Comparison of ENCODE assay signal across 1 cellular context in genomic region chr17:75575197-75575596, GRCh38.
A peak's percentile ranks its signal among the peaks of the same experiment; 100 is the strongest.
TF ChIP-seq lines count a peak whose summit lies in the region.

No MANE protein-coding gene starts in this region.

TF ChIP-seq in HepG2, 621 proteins besides CTCF, POLR2A, EP300 and RAD21:
- TF ChIP-seq, protein P1, sequence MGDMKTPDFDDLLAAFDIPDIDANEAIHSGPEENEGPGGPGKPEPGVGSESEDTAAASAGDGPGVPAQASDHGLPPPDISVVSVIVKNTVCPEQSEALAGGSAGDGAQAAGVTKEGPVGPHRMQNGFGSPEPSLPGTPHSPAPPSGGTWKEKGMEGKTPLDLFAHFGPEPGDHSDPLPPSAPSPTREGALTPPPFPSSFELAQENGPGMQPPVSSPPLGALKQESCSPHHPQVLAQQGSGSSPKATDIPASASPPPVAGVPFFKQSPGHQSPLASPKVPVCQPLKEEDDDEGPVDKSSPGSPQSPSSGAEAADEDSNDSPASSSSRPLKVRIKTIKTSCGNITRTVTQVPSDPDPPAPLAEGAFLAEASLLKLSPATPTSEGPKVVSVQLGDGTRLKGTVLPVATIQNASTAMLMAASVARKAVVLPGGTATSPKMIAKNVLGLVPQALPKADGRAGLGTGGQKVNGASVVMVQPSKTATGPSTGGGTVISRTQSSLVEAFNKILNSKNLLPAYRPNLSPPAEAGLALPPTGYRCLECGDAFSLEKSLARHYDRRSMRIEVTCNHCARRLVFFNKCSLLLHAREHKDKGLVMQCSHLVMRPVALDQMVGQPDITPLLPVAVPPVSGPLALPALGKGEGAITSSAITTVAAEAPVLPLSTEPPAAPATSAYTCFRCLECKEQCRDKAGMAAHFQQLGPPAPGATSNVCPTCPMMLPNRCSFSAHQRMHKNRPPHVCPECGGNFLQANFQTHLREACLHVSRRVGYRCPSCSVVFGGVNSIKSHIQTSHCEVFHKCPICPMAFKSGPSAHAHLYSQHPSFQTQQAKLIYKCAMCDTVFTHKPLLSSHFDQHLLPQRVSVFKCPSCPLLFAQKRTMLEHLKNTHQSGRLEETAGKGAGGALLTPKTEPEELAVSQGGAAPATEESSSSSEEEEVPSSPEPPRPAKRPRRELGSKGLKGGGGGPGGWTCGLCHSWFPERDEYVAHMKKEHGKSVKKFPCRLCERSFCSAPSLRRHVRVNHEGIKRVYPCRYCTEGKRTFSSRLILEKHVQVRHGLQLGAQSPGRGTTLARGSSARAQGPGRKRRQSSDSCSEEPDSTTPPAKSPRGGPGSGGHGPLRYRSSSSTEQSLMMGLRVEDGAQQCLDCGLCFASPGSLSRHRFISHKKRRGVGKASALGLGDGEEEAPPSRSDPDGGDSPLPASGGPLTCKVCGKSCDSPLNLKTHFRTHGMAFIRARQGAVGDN (CRISPR knock-in tag; IDR thresholded peaks at IDR 0.05): no peak
- no peak for TF ChIP-seq SPEN (CRISPR knock-in tag; IDR thresholded peaks at IDR 0.05; ENCODE audit: low read depth)
- no peak for TF ChIP-seq ZSCAN25 (CRISPR knock-in tag; IDR thresholded peaks at IDR 0.05)
- no peak for TF ChIP-seq NCOA1 (CRISPR knock-in tag; IDR thresholded peaks at IDR 0.05)
- 0 out of 2 replicates have a peak, but pooled peaks have one; percentile 2 for TF ChIP-seq IRX3 (CRISPR knock-in tag; IDR thresholded peaks at IDR 0.05; ENCODE audit: borderline replicate concordance, low read depth)
- TF ChIP-seq, protein P2, sequence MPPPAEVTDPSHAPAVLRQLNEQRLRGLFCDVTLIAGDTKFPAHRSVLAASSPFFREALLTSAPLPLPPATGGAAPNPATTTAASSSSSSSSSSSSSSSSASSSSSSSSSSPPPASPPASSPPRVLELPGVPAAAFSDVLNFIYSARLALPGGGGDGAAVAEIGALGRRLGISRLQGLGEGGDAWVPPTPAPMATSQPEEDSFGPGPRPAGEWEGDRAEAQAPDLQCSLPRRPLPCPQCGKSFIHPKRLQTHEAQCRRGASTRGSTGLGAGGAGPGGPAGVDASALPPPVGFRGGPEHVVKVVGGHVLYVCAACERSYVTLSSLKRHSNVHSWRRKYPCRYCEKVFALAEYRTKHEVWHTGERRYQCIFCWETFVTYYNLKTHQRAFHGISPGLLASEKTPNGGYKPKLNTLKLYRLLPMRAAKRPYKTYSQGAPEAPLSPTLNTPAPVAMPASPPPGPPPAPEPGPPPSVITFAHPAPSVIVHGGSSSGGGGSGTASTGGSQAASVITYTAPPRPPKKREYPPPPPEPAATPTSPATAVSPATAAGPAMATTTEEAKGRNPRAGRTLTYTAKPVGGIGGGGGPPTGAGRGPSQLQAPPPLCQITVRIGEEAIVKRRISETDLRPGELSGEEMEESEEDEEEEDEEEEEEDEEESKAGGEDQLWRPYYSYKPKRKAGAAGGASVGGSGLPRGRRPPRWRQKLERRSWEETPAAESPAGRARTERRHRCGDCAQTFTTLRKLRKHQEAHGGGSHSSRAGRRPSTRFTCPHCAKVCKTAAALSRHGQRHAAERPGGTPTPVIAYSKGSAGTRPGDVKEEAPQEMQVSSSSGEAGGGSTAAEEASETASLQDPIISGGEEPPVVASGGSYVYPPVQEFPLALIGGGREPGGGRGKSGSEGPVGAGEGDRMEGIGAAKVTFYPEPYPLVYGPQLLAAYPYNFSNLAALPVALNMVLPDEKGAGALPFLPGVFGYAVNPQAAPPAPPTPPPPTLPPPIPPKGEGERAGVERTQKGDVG (CRISPR knock-in tag; IDR thresholded peaks at IDR 0.05; ENCODE audit: borderline replicate concordance): no peak
- no peak for TF ChIP-seq POLR2AphosphoS5 (IDR thresholded peaks at IDR 0.05; ENCODE audit: low read depth, low read length)
- no peak for TF ChIP-seq TCF7 (IDR thresholded peaks at IDR 0.05; ENCODE audit: low read depth)
- TF ChIP-seq, protein P3, sequence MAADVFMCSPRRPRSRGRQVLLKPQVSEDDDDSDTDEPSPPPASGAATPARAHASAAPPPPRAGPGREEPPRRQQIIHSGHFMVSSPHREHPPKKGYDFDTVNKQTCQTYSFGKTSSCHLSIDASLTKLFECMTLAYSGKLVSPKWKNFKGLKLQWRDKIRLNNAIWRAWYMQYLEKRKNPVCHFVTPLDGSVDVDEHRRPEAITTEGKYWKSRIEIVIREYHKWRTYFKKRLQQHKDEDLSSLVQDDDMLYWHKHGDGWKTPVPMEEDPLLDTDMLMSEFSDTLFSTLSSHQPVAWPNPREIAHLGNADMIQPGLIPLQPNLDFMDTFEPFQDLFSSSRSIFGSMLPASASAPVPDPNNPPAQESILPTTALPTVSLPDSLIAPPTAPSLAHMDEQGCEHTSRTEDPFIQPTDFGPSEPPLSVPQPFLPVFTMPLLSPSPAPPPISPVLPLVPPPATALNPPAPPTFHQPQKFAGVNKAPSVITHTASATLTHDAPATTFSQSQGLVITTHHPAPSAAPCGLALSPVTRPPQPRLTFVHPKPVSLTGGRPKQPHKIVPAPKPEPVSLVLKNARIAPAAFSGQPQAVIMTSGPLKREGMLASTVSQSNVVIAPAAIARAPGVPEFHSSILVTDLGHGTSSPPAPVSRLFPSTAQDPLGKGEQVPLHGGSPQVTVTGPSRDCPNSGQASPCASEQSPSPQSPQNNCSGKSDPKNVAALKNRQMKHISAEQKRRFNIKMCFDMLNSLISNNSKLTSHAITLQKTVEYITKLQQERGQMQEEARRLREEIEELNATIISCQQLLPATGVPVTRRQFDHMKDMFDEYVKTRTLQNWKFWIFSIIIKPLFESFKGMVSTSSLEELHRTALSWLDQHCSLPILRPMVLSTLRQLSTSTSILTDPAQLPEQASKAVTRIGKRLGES (CRISPR knock-in tag; IDR thresholded peaks at IDR 0.05; ENCODE audit: borderline replicate concordance): no peak
- no peak for TF ChIP-seq ZFX (CRISPR knock-in tag; IDR thresholded peaks at IDR 0.05; ENCODE audit: low read depth)
- no peak for TF ChIP-seq ZNF616 (CRISPR knock-in tag; IDR thresholded peaks at IDR 0.05; ENCODE audit: low read depth)
- no peak for TF ChIP-seq ZNF772 (CRISPR knock-in tag; IDR thresholded peaks at IDR 0.05)
- no peak for TF ChIP-seq ZNF883 (CRISPR knock-in tag; IDR thresholded peaks at IDR 0.05; ENCODE audit: not compliant biosample characterization)
- TF ChIP-seq POLR2G (IDR thresholded peaks at IDR 0.05; ENCODE audit: low read depth, low read length): 0 out of 2 replicates have a peak, but pooled peaks have one; percentile 11
- TF ChIP-seq HDAC1 (CRISPR knock-in tag; IDR thresholded peaks at IDR 0.05): no peak
- TF ChIP-seq SALL2 (CRISPR knock-in tag; IDR thresholded peaks at IDR 0.05): no peak
- no peak for TF ChIP-seq ZNF749 (CRISPR knock-in tag; IDR thresholded peaks at IDR 0.05; ENCODE audit: borderline replicate concordance)
